In genomic region chr7:91247497-91247896, GRCh38 we compare ENCODE assay signal across 1 cellular context.
TF ChIP-seq lines count a peak whose summit lies in the region.

No MANE protein-coding gene starts in this region.

TF ChIP-seq in A549, 52 proteins besides CTCF, POLR2A, EP300 and RAD21 (continued from another document):
- TF ChIP-seq MAX (IDR thresholded peaks at IDR 0.05) = no peak
TF ChIP-seq in A549: peak in this region for 1.
